In genomic region chr6:13574571-13575376, GRCh38 we compare ENCODE assay signal across 1 cellular context.
TF ChIP-seq lines count a peak whose summit lies in the region.

Gene SIRT5, plus strand, starts transcription at chr6:13574601. Its CDS starts 9,510 bp downstream, at chr6:13584111.

TF ChIP-seq in Ishikawa, 13 proteins besides CTCF, POLR2A, EP300 and RAD21 (continued from another document):
- TF ChIP-seq CEBPB (IDR thresholded peaks at IDR 0.05) (no peak), TAF1 (IDR thresholded peaks at IDR 0.05; ENCODE audit: low read depth) (no peak; the same call in 1 of the 2 replicates)
TF ChIP-seq in Ishikawa: peak in this region for 6.
